12 cellular contexts compared by ENCODE assay signal in genomic region chr1:86687595-86687994, GRCh38. TPM values are rescaled to one million over a fixed set of nuclear protein-coding genes. Genes with fewer than 3 reads are reported as not detected.
DNase-seq lines count a peak whose midpoint lies in the region; ATAC-seq and TF ChIP-seq lines count a peak whose summit lies in the region.
"Had no signal": no experiment of that assay in that cellular context is flagged by ENCODE, and none has a peak within 500 bp of the region (broad histone marks: within the 10 kb centered on the region; RNA-seq: fewer than 3 reads in every experiment).

No MANE protein-coding gene starts in this region.

- no peak for TF ChIP-seq POLR2A in gastroesophageal sphincter (IDR thresholded peaks at IDR 0.05)

- no peaks in the 10 kb centered on the region for H3K4me1 ChIP-seq in gastroesophageal sphincter
- H3K4me1 ChIP-seq: left lung had no signal

- whole genome bisulfite sequencing in gastroesophageal sphincter (ENCODE audit: low coverage in 1 of 2), 2 donors: 78 to 82% methylated on average over 1 of the region's 1 CpG

- no peaks in the 10 kb centered on the region for H3K9me3 ChIP-seq in gastroesophageal sphincter
- H3K9me3 ChIP-seq: left lung had no signal

- no peak for ATAC-seq in gastroesophageal sphincter
- ATAC-seq in GM19023 (IDR thresholded peaks at IDR 0.05; ENCODE audit: unreplicated experiment): no peak
- ATAC-seq: left lung, Right ventricle myocardium inferior had no signal

- TF ChIP-seq CTCF in VCaP (conservative IDR thresholded peaks at IDR 0.05) (peak; percentile 42), gastroesophageal sphincter (IDR thresholded peaks at IDR 0.05) (peak in 1 of 4 experiments; percentile 8)

- TF ChIP-seq EP300 in gastroesophageal sphincter (IDR thresholded peaks at IDR 0.05): no peak

- no peak overlapping the region for H3K4me3 ChIP-seq in gastroesophageal sphincter
- H3K4me3 ChIP-seq: left lung had no signal

- DNase-seq in COR-L47 (lab: John Stamatoyannopoulos, UW): peak; percentile 12
- DNase-seq in KBM-7: peak; percentile 27
- peak; percentile 48 for DNase-seq in medulla oblongata (ENCODE audit: extremely low spot score)
- no peak for DNase-seq in activated gamma-delta T cell (lab: John Stamatoyannopoulos, UW)
- DNase-seq in GM19238 (ENCODE audit: insufficient read length, low spot score): no peak
- DNase-seq: cortex of kidney; left lung; stimulated activated CD4-positive, alpha-beta T cell treated with anti-CD3 and anti-CD28 coated beads, Interleukin-1b, Interleukin-23, amount 100 ng/mL, for 48 hours had no signal

- in situ Hi-C loops in KBM-7 (cut with MboI; ENCODE audit: low pct_unique_long_range_greater_than_20kb, low sequenced_read_pairs): no loop called here

- H3K27ac ChIP-seq in VCaP (no peak overlapping the region), gastroesophageal sphincter (no peak overlapping the region)
- H3K27ac ChIP-seq: left lung had no signal

- no peaks in the 10 kb centered on the region for H3K27me3 ChIP-seq in gastroesophageal sphincter
- H3K27me3 ChIP-seq: left lung had no signal

- no peaks in the 10 kb centered on the region for H3K36me3 ChIP-seq in gastroesophageal sphincter
- H3K36me3 ChIP-seq: left lung had no signal

RNA-seq across cellular contexts. Expression of gene SH3GLB1, which starts 16.8 kb away (rescaled TPM):
- 10 to 100 TPM; 58.4 to 81.7 (median 77.3) TPM for total RNA-seq in gastroesophageal sphincter

Comparison
In these comparisons a context has a peak if more than half of its experiments do, and no peak if none do; other contexts are left out.
1. DNase-seq: peak in COR-L47 (single experiment), KBM-7 (single experiment) and medulla oblongata (single experiment); none in activated gamma-delta T cell (single experiment) and GM19238 (single experiment).